ENCODE assay signal across 2 cellular contexts in genomic region chr4:103374773-103375172, GRCh38.
TF ChIP-seq lines count a peak whose summit lies in the region.

No MANE protein-coding gene starts in this region.

TF ChIP-seq in HCT116, 20 proteins besides CTCF, POLR2A, EP300 and RAD21:
- TF ChIP-seq EGR1 (IDR thresholded peaks at IDR 0.05; ENCODE audit: low read depth) (no peak), CEBPB (IDR thresholded peaks at IDR 0.05; ENCODE audit: low read depth) (no peak), JUND (IDR thresholded peaks at IDR 0.05) (no peak), TCF7L2 (IDR thresholded peaks at IDR 0.05; ENCODE audit: borderline replicate concordance, extremely low read depth, insufficient read depth, insufficient read length) (no peak), POLR2AphosphoS5 (IDR thresholded peaks at IDR 0.05; ENCODE audit: low read depth, low read length) (no peak), SRF (IDR thresholded peaks at IDR 0.05; ENCODE audit: low read depth) (no peak), ZFX (IDR thresholded peaks at IDR 0.05) (no peak), ZNF274 (IDR thresholded peaks at IDR 0.05; ENCODE audit: low read depth, low read length) (no peak), EZH2 (IDR thresholded peaks at IDR 0.05) (no peak), SIN3A (IDR thresholded peaks at IDR 0.05; ENCODE audit: low read depth) (no peak), CBX3 (IDR thresholded peaks at IDR 0.05; ENCODE audit: low read depth) (no peak), ELF1 (IDR thresholded peaks at IDR 0.05; ENCODE audit: borderline replicate concordance, low read depth) (no peak), ZBTB33 (IDR thresholded peaks at IDR 0.05; ENCODE audit: extremely low read depth, insufficient replicate concordance, low read length) (no peak), SP1 (IDR thresholded peaks at IDR 0.05; ENCODE audit: low read depth) (no peak), FOSL1 (IDR thresholded peaks at IDR 0.05; ENCODE audit: low read depth) (no peak), EZH2phosphoT487 (IDR thresholded peaks at IDR 0.05; ENCODE audit: borderline replicate concordance) (no peak)
- TF ChIP-seq, protein P1, sequence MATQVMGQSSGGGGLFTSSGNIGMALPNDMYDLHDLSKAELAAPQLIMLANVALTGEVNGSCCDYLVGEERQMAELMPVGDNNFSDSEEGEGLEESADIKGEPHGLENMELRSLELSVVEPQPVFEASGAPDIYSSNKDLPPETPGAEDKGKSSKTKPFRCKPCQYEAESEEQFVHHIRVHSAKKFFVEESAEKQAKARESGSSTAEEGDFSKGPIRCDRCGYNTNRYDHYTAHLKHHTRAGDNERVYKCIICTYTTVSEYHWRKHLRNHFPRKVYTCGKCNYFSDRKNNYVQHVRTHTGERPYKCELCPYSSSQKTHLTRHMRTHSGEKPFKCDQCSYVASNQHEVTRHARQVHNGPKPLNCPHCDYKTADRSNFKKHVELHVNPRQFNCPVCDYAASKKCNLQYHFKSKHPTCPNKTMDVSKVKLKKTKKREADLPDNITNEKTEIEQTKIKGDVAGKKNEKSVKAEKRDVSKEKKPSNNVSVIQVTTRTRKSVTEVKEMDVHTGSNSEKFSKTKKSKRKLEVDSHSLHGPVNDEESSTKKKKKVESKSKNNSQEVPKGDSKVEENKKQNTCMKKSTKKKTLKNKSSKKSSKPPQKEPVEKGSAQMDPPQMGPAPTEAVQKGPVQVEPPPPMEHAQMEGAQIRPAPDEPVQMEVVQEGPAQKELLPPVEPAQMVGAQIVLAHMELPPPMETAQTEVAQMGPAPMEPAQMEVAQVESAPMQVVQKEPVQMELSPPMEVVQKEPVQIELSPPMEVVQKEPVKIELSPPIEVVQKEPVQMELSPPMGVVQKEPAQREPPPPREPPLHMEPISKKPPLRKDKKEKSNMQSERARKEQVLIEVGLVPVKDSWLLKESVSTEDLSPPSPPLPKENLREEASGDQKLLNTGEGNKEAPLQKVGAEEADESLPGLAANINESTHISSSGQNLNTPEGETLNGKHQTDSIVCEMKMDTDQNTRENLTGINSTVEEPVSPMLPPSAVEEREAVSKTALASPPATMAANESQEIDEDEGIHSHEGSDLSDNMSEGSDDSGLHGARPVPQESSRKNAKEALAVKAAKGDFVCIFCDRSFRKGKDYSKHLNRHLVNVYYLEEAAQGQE (IDR thresholded peaks at IDR 0.05; ENCODE audit: low read depth): no peak
- TF ChIP-seq, protein P2, sequence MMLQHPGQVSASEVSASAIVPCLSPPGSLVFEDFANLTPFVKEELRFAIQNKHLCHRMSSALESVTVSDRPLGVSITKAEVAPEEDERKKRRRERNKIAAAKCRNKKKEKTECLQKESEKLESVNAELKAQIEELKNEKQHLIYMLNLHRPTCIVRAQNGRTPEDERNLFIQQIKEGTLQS (IDR thresholded peaks at IDR 0.05): no peak

TF ChIP-seq in H1, 55 proteins besides CTCF, POLR2A, EP300 and RAD21:
- no peak for TF ChIP-seq CREB1 (IDR thresholded peaks at IDR 0.05)
- TF ChIP-seq TCF12 (IDR thresholded peaks at IDR 0.05; ENCODE audit: low read depth, low read length): no peak
- TF ChIP-seq KDM4A (IDR thresholded peaks at IDR 0.05; ENCODE audit: low read depth, low read length, severe bottlenecking): no peak
- TF ChIP-seq ZNF274 (IDR thresholded peaks at IDR 0.05; ENCODE audit: borderline replicate concordance, extremely low read depth, low read length): no peak
- no peak for TF ChIP-seq CTBP2 (IDR thresholded peaks at IDR 0.05; ENCODE audit: borderline replicate concordance, insufficient read depth, insufficient read length, low read length)
- TF ChIP-seq GTF2F1 (IDR thresholded peaks at IDR 0.05; ENCODE audit: borderline replicate concordance, low read depth, low read length): no peak
- no peak for TF ChIP-seq RXRA (IDR thresholded peaks at IDR 0.05; ENCODE audit: insufficient read depth, low read depth, low read length)
- TF ChIP-seq MAFK (IDR thresholded peaks at IDR 0.05; ENCODE audit: low read depth, low read length): no peak
- no peak for TF ChIP-seq SIN3A (conservative IDR thresholded peaks at IDR 0.05 in 1 of 2, IDR thresholded peaks at IDR 0.05 in 1 of 2; ENCODE audit: low read depth in 1 of 2, low read length in 2 of 2)
- no peak for TF ChIP-seq POU5F1 (IDR thresholded peaks at IDR 0.05; ENCODE audit: low read depth, low read length)
- no peak for TF ChIP-seq GABPA (IDR thresholded peaks at IDR 0.05; ENCODE audit: borderline replicate concordance, insufficient read depth, low read length)
TF ChIP-seq in H1: peak in this region for 0.
